In the genomic region with DNA sequence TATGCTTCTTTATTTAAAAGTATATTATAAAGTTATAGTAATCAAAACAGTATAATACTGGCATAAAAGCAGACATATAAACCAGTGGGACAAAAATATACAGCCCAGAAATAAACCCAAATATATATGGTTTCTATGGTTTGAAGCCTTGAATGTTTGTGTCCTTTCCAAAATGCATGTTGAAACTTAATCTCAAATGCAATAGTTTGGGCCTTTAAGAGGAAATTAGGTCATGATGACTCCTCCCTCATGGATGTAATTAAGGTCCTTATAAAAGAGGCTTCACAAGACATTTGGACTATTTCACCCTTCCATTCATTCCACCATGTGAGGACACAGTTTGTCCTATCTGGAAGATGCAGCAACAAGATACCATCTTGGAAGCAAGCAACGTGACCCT, we compare ENCODE assay signal across 1 cellular context.
TF ChIP-seq lines count a peak whose summit lies in the region.

A gene with protein sequence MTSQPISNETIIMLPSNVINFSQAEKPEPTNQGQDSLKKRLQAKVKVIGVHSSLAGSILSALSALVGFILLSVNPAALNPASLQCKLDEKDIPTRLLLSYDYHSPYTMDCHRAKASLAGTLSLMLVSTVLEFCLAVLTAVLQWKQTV (plus strand): TSS at position 301 of the 400 bp plus-strand sequence. CDS start 7,641 bp downstream, outside the sequence.

TF ChIP-seq in H1, 55 proteins besides CTCF, POLR2A, EP300 and RAD21:
- no peak for TF ChIP-seq GABPA (IDR thresholded peaks at IDR 0.05; ENCODE audit: borderline replicate concordance, insufficient read depth, low read length)
- TF ChIP-seq ZNF274 (IDR thresholded peaks at IDR 0.05; ENCODE audit: borderline replicate concordance, extremely low read depth, low read length), result no peak
- TF ChIP-seq SP1 (IDR thresholded peaks at IDR 0.05; ENCODE audit: low read depth, low read length), result no peak
- no peak for TF ChIP-seq HDAC2 (IDR thresholded peaks at IDR 0.05; ENCODE audit: borderline replicate concordance in 1 of 2, low read depth in 2 of 2, low read length in 2 of 2)
- TF ChIP-seq CHD1 (IDR thresholded peaks at IDR 0.05; ENCODE audit: low read depth, low read length), result no peak
- no peak for TF ChIP-seq RBBP5 (IDR thresholded peaks at IDR 0.05; ENCODE audit: borderline replicate concordance, low read depth, low read length)
- TF ChIP-seq, protein P1, sequence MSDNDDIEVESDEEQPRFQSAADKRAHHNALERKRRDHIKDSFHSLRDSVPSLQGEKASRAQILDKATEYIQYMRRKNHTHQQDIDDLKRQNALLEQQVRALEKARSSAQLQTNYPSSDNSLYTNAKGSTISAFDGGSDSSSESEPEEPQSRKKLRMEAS (IDR thresholded peaks at IDR 0.05), result no peak
- no peak for TF ChIP-seq JUND (IDR thresholded peaks at IDR 0.05; ENCODE audit: low read length)
- no peak for TF ChIP-seq TEAD4 (IDR thresholded peaks at IDR 0.05; ENCODE audit: low read depth, low read length)
- TF ChIP-seq KDM5A (IDR thresholded peaks at IDR 0.05; ENCODE audit: low read length), result no peak
- no peak for TF ChIP-seq CHD2 (IDR thresholded peaks at IDR 0.05; ENCODE audit: low read length)
- TF ChIP-seq, protein P2, sequence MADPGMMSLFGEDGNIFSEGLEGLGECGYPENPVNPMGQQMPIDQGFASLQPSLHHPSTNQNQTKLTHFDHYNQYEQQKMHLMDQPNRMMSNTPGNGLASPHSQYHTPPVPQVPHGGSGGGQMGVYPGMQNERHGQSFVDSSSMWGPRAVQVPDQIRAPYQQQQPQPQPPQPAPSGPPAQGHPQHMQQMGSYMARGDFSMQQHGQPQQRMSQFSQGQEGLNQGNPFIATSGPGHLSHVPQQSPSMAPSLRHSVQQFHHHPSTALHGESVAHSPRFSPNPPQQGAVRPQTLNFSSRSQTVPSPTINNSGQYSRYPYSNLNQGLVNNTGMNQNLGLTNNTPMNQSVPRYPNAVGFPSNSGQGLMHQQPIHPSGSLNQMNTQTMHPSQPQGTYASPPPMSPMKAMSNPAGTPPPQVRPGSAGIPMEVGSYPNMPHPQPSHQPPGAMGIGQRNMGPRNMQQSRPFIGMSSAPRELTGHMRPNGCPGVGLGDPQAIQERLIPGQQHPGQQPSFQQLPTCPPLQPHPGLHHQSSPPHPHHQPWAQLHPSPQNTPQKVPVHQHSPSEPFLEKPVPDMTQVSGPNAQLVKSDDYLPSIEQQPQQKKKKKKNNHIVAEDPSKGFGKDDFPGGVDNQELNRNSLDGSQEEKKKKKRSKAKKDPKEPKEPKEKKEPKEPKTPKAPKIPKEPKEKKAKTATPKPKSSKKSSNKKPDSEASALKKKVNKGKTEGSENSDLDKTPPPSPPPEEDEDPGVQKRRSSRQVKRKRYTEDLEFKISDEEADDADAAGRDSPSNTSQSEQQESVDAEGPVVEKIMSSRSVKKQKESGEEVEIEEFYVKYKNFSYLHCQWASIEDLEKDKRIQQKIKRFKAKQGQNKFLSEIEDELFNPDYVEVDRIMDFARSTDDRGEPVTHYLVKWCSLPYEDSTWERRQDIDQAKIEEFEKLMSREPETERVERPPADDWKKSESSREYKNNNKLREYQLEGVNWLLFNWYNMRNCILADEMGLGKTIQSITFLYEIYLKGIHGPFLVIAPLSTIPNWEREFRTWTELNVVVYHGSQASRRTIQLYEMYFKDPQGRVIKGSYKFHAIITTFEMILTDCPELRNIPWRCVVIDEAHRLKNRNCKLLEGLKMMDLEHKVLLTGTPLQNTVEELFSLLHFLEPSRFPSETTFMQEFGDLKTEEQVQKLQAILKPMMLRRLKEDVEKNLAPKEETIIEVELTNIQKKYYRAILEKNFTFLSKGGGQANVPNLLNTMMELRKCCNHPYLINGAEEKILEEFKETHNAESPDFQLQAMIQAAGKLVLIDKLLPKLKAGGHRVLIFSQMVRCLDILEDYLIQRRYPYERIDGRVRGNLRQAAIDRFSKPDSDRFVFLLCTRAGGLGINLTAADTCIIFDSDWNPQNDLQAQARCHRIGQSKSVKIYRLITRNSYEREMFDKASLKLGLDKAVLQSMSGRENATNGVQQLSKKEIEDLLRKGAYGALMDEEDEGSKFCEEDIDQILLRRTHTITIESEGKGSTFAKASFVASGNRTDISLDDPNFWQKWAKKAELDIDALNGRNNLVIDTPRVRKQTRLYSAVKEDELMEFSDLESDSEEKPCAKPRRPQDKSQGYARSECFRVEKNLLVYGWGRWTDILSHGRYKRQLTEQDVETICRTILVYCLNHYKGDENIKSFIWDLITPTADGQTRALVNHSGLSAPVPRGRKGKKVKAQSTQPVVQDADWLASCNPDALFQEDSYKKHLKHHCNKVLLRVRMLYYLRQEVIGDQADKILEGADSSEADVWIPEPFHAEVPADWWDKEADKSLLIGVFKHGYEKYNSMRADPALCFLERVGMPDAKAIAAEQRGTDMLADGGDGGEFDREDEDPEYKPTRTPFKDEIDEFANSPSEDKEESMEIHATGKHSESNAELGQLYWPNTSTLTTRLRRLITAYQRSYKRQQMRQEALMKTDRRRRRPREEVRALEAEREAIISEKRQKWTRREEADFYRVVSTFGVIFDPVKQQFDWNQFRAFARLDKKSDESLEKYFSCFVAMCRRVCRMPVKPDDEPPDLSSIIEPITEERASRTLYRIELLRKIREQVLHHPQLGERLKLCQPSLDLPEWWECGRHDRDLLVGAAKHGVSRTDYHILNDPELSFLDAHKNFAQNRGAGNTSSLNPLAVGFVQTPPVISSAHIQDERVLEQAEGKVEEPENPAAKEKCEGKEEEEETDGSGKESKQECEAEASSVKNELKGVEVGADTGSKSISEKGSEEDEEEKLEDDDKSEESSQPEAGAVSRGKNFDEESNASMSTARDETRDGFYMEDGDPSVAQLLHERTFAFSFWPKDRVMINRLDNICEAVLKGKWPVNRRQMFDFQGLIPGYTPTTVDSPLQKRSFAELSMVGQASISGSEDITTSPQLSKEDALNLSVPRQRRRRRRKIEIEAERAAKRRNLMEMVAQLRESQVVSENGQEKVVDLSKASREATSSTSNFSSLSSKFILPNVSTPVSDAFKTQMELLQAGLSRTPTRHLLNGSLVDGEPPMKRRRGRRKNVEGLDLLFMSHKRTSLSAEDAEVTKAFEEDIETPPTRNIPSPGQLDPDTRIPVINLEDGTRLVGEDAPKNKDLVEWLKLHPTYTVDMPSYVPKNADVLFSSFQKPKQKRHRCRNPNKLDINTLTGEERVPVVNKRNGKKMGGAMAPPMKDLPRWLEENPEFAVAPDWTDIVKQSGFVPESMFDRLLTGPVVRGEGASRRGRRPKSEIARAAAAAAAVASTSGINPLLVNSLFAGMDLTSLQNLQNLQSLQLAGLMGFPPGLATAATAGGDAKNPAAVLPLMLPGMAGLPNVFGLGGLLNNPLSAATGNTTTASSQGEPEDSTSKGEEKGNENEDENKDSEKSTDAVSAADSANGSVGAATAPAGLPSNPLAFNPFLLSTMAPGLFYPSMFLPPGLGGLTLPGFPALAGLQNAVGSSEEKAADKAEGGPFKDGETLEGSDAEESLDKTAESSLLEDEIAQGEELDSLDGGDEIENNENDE (IDR thresholded peaks at IDR 0.05; ENCODE audit: insufficient replicate concordance, low read length), result no peak
- no peak for TF ChIP-seq HDAC6 (IDR thresholded peaks at IDR 0.05; ENCODE audit: low read depth, low read length)
